In the genomic region with DNA sequence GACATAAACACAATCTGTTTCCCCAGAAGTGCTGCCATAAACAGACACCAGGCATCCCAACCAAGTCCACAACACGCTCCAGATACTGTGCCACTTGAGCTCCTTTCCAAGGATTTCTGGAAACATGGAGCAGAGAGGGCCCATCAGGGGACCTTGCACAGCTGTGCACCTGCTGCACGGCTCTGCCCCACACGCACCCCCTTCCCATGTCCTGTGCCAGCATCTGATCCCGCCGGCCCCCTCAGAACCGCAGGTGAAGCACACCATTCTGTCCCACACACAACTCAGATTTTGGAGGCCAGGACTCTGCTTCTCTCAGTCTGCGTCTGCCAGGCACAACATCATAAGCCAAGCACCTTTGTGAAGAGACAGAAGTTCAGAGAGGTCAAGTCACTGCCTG, we compare ENCODE assay signal across 15 cellular contexts.
"Had no signal": no experiment of that assay in that cellular context is flagged by ENCODE, and none has a peak within 500 bp of the region (broad histone marks: within the 10 kb centered on the region; RNA-seq: fewer than 3 reads in every experiment).

No MANE protein-coding gene starts in this region.

- H3K27ac ChIP-seq: foreskin keratinocyte, prostate gland had no signal

- H3K36me3 Mint-ChIP-seq: activated naive CD4-positive, alpha-beta T cell treated with anti-CD3 and anti-CD28 coated beads, Interleukin-2, amount 10 ng/mL, durations not matched to agents 7 days and 5 days; naive thymus-derived CD4-positive, alpha-beta T cell had no signal

- H3K27me3 ChIP-seq: foreskin keratinocyte had no signal

- H3K27me3 Mint-ChIP-seq: activated CD4-positive, alpha-beta memory T cell treated with anti-CD3 and anti-CD28 coated beads, Interleukin-2, amount 10 ng/mL, durations not matched to agents 7 days and 5 days; activated CD4-positive, alpha-beta T cell treated with anti-CD3 and anti-CD28 coated beads, Interleukin-2, amount 10 ng/mL, durations not matched to agents 24 days and 14 days had no signal

- H3K9me3 Mint-ChIP-seq: activated CD4-positive, alpha-beta T cell treated with anti-CD3 and anti-CD28 coated beads, Interleukin-2, amount 10 ng/mL, durations not matched to agents 24 days and 14 days; activated T-cell treated with anti-CD3 and anti-CD28 coated beads, Interleukin-2, amount 50 U/mL, for 4 hours; activated T-helper 2 cell treated with anti-CD3 and anti-CD28 coated beads, Interferon-gamma antibody, Interleukin-2, Interleukin-4, amounts not matched to agents 10 μg/mL and 5 μg/mL and 100 μg/mL, durations not matched to agents 14 hours and 24 hours and 36 hours; dendritic cell treated with granulocyte-macrophage colony-stimulating factor and Interleukin-4, amounts not matched to agents 40 ng/mL and 50 ng/mL, for 4 days; neural crest cell had no signal

- H3K4me1 ChIP-seq: foreskin keratinocyte, prostate gland had no signal

- DNase-seq: activated CD4-positive, alpha-beta memory T cell treated with anti-CD3 and anti-CD28 coated beads, Interleukin-2, amount 10 ng/mL, durations not matched to agents 7 days and 5 days; activated CD4-positive, alpha-beta T cell treated with anti-CD3 and anti-CD28 coated beads, Interleukin-2, amount 10 ng/mL, durations not matched to agents 24 days and 14 days; activated naive CD4-positive, alpha-beta T cell treated with anti-CD3 and anti-CD28 coated beads, Interleukin-2, amount 10 ng/mL, durations not matched to agents 7 days and 5 days; activated T-cell treated with anti-CD3 and anti-CD28 coated beads, Interleukin-2, amount 50 U/mL, for 4 hours; effector CD8-positive, alpha-beta T cell; foreskin keratinocyte; naive thymus-derived CD4-positive, alpha-beta T cell; stimulated activated CD4-positive, alpha-beta T cell treated with anti-CD3 and anti-CD28 coated beads, Interleukin-4, amount 100 ng/mL, for 24 hours; stimulated activated naive CD8-positive, alpha-beta T cell treated with anti-CD3 and anti-CD28 coated beads, Interleukin-15, Interleukin-2, amounts not matched to agents 100 U/mL and 50 U/mL, for 24 hours; T-helper 1 cell had no signal

- ATAC-seq: activated T-cell treated with anti-CD3 and anti-CD28 coated beads, Interleukin-2, amount 50 U/mL, for 4 hours; foreskin keratinocyte; naive thymus-derived CD4-positive, alpha-beta T cell; stimulated activated naive CD8-positive, alpha-beta T cell treated with anti-CD3 and anti-CD28 coated beads, Interleukin-15, Interleukin-2, amounts not matched to agents 100 U/mL and 50 U/mL, for 24 hours had no signal

- H3K36me3 ChIP-seq: prostate gland had no signal

- H3K4me3 ChIP-seq: lung, prostate gland had no signal

- H3K4me1 Mint-ChIP-seq: activated CD4-positive, alpha-beta memory T cell treated with anti-CD3 and anti-CD28 coated beads, Interleukin-2, amount 10 ng/mL, durations not matched to agents 7 days and 5 days; activated CD4-positive, alpha-beta T cell treated with anti-CD3 and anti-CD28 coated beads, Interleukin-2, amount 10 ng/mL, durations not matched to agents 24 days and 14 days; activated naive CD4-positive, alpha-beta T cell treated with anti-CD3 and anti-CD28 coated beads, Interleukin-2, amount 10 ng/mL, durations not matched to agents 7 days and 5 days; naive thymus-derived CD4-positive, alpha-beta T cell; neural crest cell had no signal

- H3K9me3 ChIP-seq: prostate gland had no signal

- H3K27ac Mint-ChIP-seq: activated CD4-positive, alpha-beta memory T cell treated with anti-CD3 and anti-CD28 coated beads, Interleukin-2, amount 10 ng/mL, durations not matched to agents 7 days and 5 days; activated CD4-positive, alpha-beta T cell treated with anti-CD3 and anti-CD28 coated beads, Interleukin-2, amount 10 ng/mL, durations not matched to agents 24 days and 14 days; activated naive CD4-positive, alpha-beta T cell treated with anti-CD3 and anti-CD28 coated beads, Interleukin-2, amount 10 ng/mL, durations not matched to agents 7 days and 5 days; activated T-helper 2 cell treated with anti-CD3 and anti-CD28 coated beads, Interferon-gamma antibody, Interleukin-2, Interleukin-4, amounts not matched to agents 10 μg/mL and 5 μg/mL and 100 μg/mL, durations not matched to agents 14 hours and 24 hours and 36 hours; dendritic cell treated with granulocyte-macrophage colony-stimulating factor and Interleukin-4, amounts not matched to agents 40 ng/mL and 50 ng/mL, for 4 days; naive thymus-derived CD4-positive, alpha-beta T cell had no signal

- H3K4me3 Mint-ChIP-seq: activated CD4-positive, alpha-beta memory T cell treated with anti-CD3 and anti-CD28 coated beads, Interleukin-2, amount 10 ng/mL, durations not matched to agents 7 days and 5 days; activated CD4-positive, alpha-beta T cell treated with anti-CD3 and anti-CD28 coated beads, Interleukin-2, amount 10 ng/mL, durations not matched to agents 24 days and 14 days; activated naive CD4-positive, alpha-beta T cell treated with anti-CD3 and anti-CD28 coated beads, Interleukin-2, amount 10 ng/mL, durations not matched to agents 7 days and 5 days; activated T-cell treated with anti-CD3 and anti-CD28 coated beads, Interleukin-2, amount 50 U/mL, for 4 hours; dendritic cell treated with granulocyte-macrophage colony-stimulating factor and Interleukin-4, amounts not matched to agents 40 ng/mL and 50 ng/mL, for 4 days; naive thymus-derived CD4-positive, alpha-beta T cell; neural crest cell had no signal
